In the genomic region with DNA sequence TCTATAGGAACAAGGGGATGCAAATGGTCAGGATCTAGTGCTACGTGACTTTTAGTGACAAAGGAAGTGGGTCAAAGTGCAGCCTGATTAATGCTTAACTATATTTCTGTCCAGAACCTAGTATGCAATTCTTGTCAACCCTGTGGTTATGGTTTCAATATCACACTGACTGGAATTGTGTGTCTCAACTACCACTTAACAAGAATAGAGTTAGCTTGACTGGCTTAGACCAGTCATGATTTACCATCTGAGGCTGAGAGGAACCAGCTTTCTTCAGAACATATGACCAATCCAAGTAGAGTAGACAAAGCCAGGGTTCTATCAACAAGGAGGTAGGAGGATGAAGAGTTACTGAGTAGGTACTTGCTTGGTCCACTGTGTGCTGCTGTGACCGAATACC, we compare ENCODE assay signal across 11 cellular contexts. TPM values are rescaled to one million over a fixed set of nuclear protein-coding genes. Genes with fewer than 3 reads are reported as not detected.
DNase-seq lines count a peak whose midpoint lies in the region; ATAC-seq and TF ChIP-seq lines count a peak whose summit lies in the region.
"Had no signal": no experiment of that assay in that cellular context is flagged by ENCODE, and none has a peak within 500 bp of the region (broad histone marks: within the 10 kb centered on the region; RNA-seq: fewer than 3 reads in every experiment).

No MANE protein-coding gene starts in this region.

- peaks cover 4% of the 10 kb centered on the region for H3K4me1 Mint-ChIP-seq in stimulated activated naive CD8-positive, alpha-beta T cell treated with anti-CD3 and anti-CD28 coated beads, Interleukin-15, amount 100 ng/mL, for 72 hours

- DNase-seq in activated naive CD4-positive, alpha-beta T cell treated with anti-CD3 and anti-CD28 coated beads, Interleukin-2, amount 50 U/mL, for 72 hours (ENCODE audit: low spot score in 2 of 2) = no peak
- DNase-seq in activated naive CD4-positive, alpha-beta T cell treated with anti-CD3 and anti-CD28 coated beads, Interleukin-2, amount 50 U/mL, for 16 hours = no peak
- DNase-seq in stimulated activated naive CD8-positive, alpha-beta T cell treated with anti-CD3 and anti-CD28 coated beads, Interleukin-15, amount 100 ng/mL, for 72 hours = peak in 1 of 2 donors; percentile 13
- DNase-seq in esophagus squamous epithelium (lab: John Stamatoyannopoulos, UW) (no peak), left cardiac atrium (no peak), transverse colon (no peak)
- DNase-seq: islet precursor cell had no signal

- H3K9me3 ChIP-seq in esophagus squamous epithelium (no peaks in the 10 kb centered on the region), transverse colon (no peaks in the 10 kb centered on the region)

- peak; percentile 78 to 97 for ATAC-seq in activated naive CD4-positive, alpha-beta T cell treated with anti-CD3 and anti-CD28 coated beads, Interleukin-2, amount 50 U/mL, for 72 hours
- ATAC-seq in HG02642 (IDR thresholded peaks at IDR 0.05; ENCODE audit: poor library complexity, unreplicated experiment) (peak; percentile 97), HG03520 (IDR thresholded peaks at IDR 0.05; ENCODE audit: unreplicated experiment) (peak; percentile 95), left cardiac atrium (no peak)
- ATAC-seq in stimulated activated naive CD8-positive, alpha-beta T cell treated with anti-CD3 and anti-CD28 coated beads, Interleukin-15, amount 100 ng/mL, for 72 hours = peak; percentile 99
- ATAC-seq: K562 had no signal

- TF ChIP-seq POLR2A in esophagus squamous epithelium (IDR thresholded peaks at IDR 0.05) (no peak), transverse colon (IDR thresholded peaks at IDR 0.05) (no peak)

- TF ChIP-seq EP300 in transverse colon (IDR thresholded peaks at IDR 0.05; ENCODE audit: low read depth) = no peak

- no peak overlapping the region for H3K27ac Mint-ChIP-seq in activated naive CD4-positive, alpha-beta T cell treated with anti-CD3 and anti-CD28 coated beads, Interleukin-2, amount 50 U/mL, for 72 hours
- no peak overlapping the region for H3K27ac Mint-ChIP-seq in stimulated activated naive CD8-positive, alpha-beta T cell treated with anti-CD3 and anti-CD28 coated beads, Interleukin-15, amount 100 ng/mL, for 72 hours

- TF ChIP-seq CTCF in esophagus squamous epithelium (IDR thresholded peaks at IDR 0.05) (no peak), transverse colon (IDR thresholded peaks at IDR 0.05) (no peak)

- in situ Hi-C loops in transverse colon (cut with MboI; ENCODE audit: low pct_ligation_motif_present in 1 of 4, low pct_unique_long_range_greater_than_20kb in 1 of 4, low sequenced_read_pairs in 3 of 4) = loop anchor here in 1 of 4 donors (25.0 kb wide), 1 partner anchor 301 kb away; no protein-coding TSS in a partner anchor

- H3K36me3 ChIP-seq in esophagus squamous epithelium (no peaks in the 10 kb centered on the region), transverse colon (no peaks in the 10 kb centered on the region)

- H3K4me1 ChIP-seq in esophagus squamous epithelium (no peaks in the 10 kb centered on the region), transverse colon (peaks cover 0 to 7% (median 0%) of the 10 kb centered on the region in 4 donors)

- 64 to 84% methylated on average over 2 of the region's 2 CpGs for WGBS in esophagus squamous epithelium, 2 donors
- WGBS in transverse colon (ENCODE audit: low coverage in 1 of 2), 2 donors = 43 to 67% methylated on average over 1 to 2 of the region's 2 CpGs

- H3K4me3 ChIP-seq in esophagus squamous epithelium = no peak overlapping the region
- no peak overlapping the region for H3K4me3 ChIP-seq in transverse colon
- H3K4me3 ChIP-seq: K562 had no signal

- H3K36me3 Mint-ChIP-seq in activated naive CD4-positive, alpha-beta T cell treated with anti-CD3 and anti-CD28 coated beads, Interleukin-2, amount 50 U/mL, for 72 hours = no peaks in the 10 kb centered on the region

- H3K9me3 Mint-ChIP-seq in activated naive CD4-positive, alpha-beta T cell treated with anti-CD3 and anti-CD28 coated beads, Interleukin-2, amount 50 U/mL, for 72 hours = no peaks in the 10 kb centered on the region
- no peaks in the 10 kb centered on the region for H3K9me3 Mint-ChIP-seq in stimulated activated naive CD8-positive, alpha-beta T cell treated with anti-CD3 and anti-CD28 coated beads, Interleukin-15, amount 100 ng/mL, for 72 hours

- no peak overlapping the region for H3K4me3 Mint-ChIP-seq in stimulated activated naive CD8-positive, alpha-beta T cell treated with anti-CD3 and anti-CD28 coated beads, Interleukin-15, amount 100 ng/mL, for 72 hours

- no peaks in the 10 kb centered on the region for H3K27me3 Mint-ChIP-seq in stimulated activated naive CD8-positive, alpha-beta T cell treated with anti-CD3 and anti-CD28 coated beads, Interleukin-15, amount 100 ng/mL, for 72 hours

- H3K27ac ChIP-seq in esophagus squamous epithelium = no peak overlapping the region
- H3K27ac ChIP-seq in transverse colon = peak overlapping the region in 2 of 4 donors; percentile 18 to 61

- intact Hi-C loops in esophagus squamous epithelium (cut with DNase I) (no loop called here), left cardiac atrium (cut with DNase I) (no loop called here), transverse colon (cut with DNase I; ENCODE audit: low total_unique reads) (no loop called here)

- H3K27me3 ChIP-seq in esophagus squamous epithelium = no peaks in the 10 kb centered on the region
- no peaks in the 10 kb centered on the region for H3K27me3 ChIP-seq in transverse colon

RNA-seq across cellular contexts. Expression of a gene that starts 54.4 kb away (rescaled TPM):
- total RNA-seq in activated naive CD4-positive, alpha-beta T cell treated with anti-CD3 and anti-CD28 coated beads, Interleukin-2, amount 50 U/mL, for 72 hours = not detected
- not detected for total RNA-seq in esophagus squamous epithelium
- total RNA-seq in left cardiac atrium = 100 to 1,000 TPM in 1 of 2 donors, 10 to 100 TPM in 1; 62.2 to 110 TPM
- 1 to 10 TPM in 1 of 4 donors, under 1 TPM in 2, not detected in 1; 0.27 to 1.5 (median 0.79) TPM for total RNA-seq in transverse colon
- total RNA-seq: K562; T-helper 2 cell treated with Interferon-gamma antibody and Interleukin-4, amounts not matched to agents 100 ng/mL and 5 ng/mL, for 36 hours had no signal

Comparison
In these comparisons a context has a peak if more than half of its experiments do, and no peak if none do; other contexts are left out.
1. ATAC-seq: peak in activated naive CD4-positive, alpha-beta T cell treated with anti-CD3 and anti-CD28 coated beads, Interleukin-2, amount 50 U/mL, for 72 hours (2 of 2), HG02642 (single experiment), HG03520 (single experiment) and stimulated activated naive CD8-positive, alpha-beta T cell treated with anti-CD3 and anti-CD28 coated beads, Interleukin-15, amount 100 ng/mL, for 72 hours (single experiment); none in left cardiac atrium (0 of 2).
2. RNA of a gene that starts 54.4 kb away (total RNA-seq): 62.2 to 110 TPM in left cardiac atrium; 0.27 to 1.5 TPM in transverse colon, not detected in activated naive CD4-positive, alpha-beta T cell treated with anti-CD3 and anti-CD28 coated beads, Interleukin-2, amount 50 U/mL, for 72 hours and not detected in esophagus squamous epithelium; every median in the first group is over 10 times any median in the second.